24 cellular contexts compared by ENCODE assay signal in the genomic region with DNA sequence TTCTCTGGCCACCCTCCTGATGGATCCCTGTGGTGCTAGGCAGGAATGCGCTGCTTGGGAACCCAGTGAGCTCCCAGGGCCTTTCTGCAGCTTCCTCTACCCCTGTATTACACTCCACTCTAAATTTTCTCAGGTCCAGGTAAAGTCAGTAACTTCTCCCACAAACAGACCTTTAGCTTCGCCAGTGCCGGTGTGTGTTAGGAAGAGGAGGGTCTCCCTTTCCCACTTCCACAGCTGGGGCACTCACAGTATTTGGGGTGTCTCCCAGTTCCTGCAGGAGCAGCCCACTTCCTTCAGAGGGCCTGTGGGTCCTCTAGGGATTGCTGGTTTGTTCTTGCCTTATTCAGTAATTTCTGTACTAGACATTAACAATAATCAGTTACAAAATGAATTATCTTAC.
DNase-seq lines count a peak whose midpoint lies in the region; ATAC-seq, FAIRE-seq and TF ChIP-seq lines count a peak whose summit lies in the region.
"Had no signal": no experiment of that assay in that cellular context is flagged by ENCODE, and none has a peak within 500 bp of the region (broad histone marks: within the 10 kb centered on the region; RNA-seq: fewer than 3 reads in every experiment).

No MANE protein-coding gene starts in this region.

- H3K36me3 Mint-ChIP-seq in astrocyte (ENCODE audit: low read depth, unreplicated experiment) (no peaks in the 10 kb centered on the region), nephron progenitor cell (ENCODE audit: low read depth) (no peaks in the 10 kb centered on the region)
- H3K36me3 Mint-ChIP-seq in activated CD4-positive, alpha-beta memory T cell treated with anti-CD3 and anti-CD28 coated beads, Interleukin-2, amount 10 ng/mL, durations not matched to agents 7 days and 5 days (ENCODE audit: low read depth): no peaks in the 10 kb centered on the region
- H3K36me3 Mint-ChIP-seq: CD14-positive monocyte; CD4-positive, alpha-beta memory T cell had no signal

- POLR2A ChIA-PET in activated CD4-positive, alpha-beta memory T cell treated with anti-CD3 and anti-CD28 coated beads, Interleukin-2, amount 10 ng/mL, durations not matched to agents 7 days and 5 days (lab: Charles Lee): no interaction called here

- no peak overlapping the region for H3K4me2 ChIP-seq in astrocyte (ENCODE audit: low read length)
- H3K4me2 ChIP-seq: A549; BLaER1 treated with 17β-estradiol and CSF1 and Interleukin-3, amounts not matched to agents 10 nM and 100 nM had no signal

- no peak for ATAC-seq in HG03025 (IDR thresholded peaks at IDR 0.05; ENCODE audit: low FRiP score, unreplicated experiment)
- ATAC-seq: A549, HCT116 had no signal

- 71 to 83% methylated on average over 3 of the region's 3 CpGs for WGBS in testis, 2 donors

- H3K9me3 ChIP-seq in astrocyte (ENCODE audit: insufficient read depth, low read depth, low read length): no peaks in the 10 kb centered on the region
- no peaks in the 10 kb centered on the region for H3K9me3 ChIP-seq in testis
- H3K9me3 ChIP-seq: A549; BE2C; BLaER1 treated with 17β-estradiol and CSF1 and Interleukin-3, amounts not matched to agents 10 nM and 100 nM had no signal

- TF ChIP-seq POLR2A in testis (IDR thresholded peaks at IDR 0.05): no peak

- no peak for FAIRE-seq in astrocyte (lab: Jason Lieb, UNC)
- FAIRE-seq: A549, G401.6, GM12892 had no signal

- no peak overlapping the region for H2AFZ ChIP-seq in astrocyte (ENCODE audit: low read depth, low read length)
- H2AFZ ChIP-seq: GM23248 had no signal

- H3K27ac ChIP-seq in astrocyte (ENCODE audit: low read depth, low read length): no peak overlapping the region
- peak overlapping the region; percentile 49 to 58 for H3K27ac ChIP-seq in testis
- no peak overlapping the region for H3K27ac ChIP-seq in caudate nucleus (ENCODE audit: low read depth, low read length)
- H3K27ac ChIP-seq: A549; BLaER1 treated with 17β-estradiol and CSF1 and Interleukin-3, amounts not matched to agents 10 nM and 100 nM; GM23248 had no signal

- H3K4me3 ChIP-seq in astrocyte (ENCODE audit: insufficient read depth, low read depth, low read length) (no peak overlapping the region), testis (no peak overlapping the region)
- H3K4me3 ChIP-seq: A549; BLaER1 treated with 17β-estradiol and CSF1 and Interleukin-3, amounts not matched to agents 10 nM and 100 nM; GM23248 had no signal

- H3K79me2 ChIP-seq in astrocyte (ENCODE audit: insufficient read depth, low read length): no peaks in the 10 kb centered on the region

- no peaks in the 10 kb centered on the region for H3K4me1 ChIP-seq in astrocyte (ENCODE audit: insufficient read depth, low read length)
- peaks cover 16% of the 10 kb centered on the region for H3K4me1 ChIP-seq in testis
- H3K4me1 ChIP-seq: A549; BE2C; BLaER1 treated with 17β-estradiol and CSF1 and Interleukin-3, amounts not matched to agents 10 nM and 100 nM had no signal

- H3K27me3 Mint-ChIP-seq in astrocyte (ENCODE audit: low read depth, unreplicated experiment): no peaks in the 10 kb centered on the region
- H3K27me3 Mint-ChIP-seq in nephron progenitor cell (ENCODE audit: low read depth, poor library complexity): no peaks in the 10 kb centered on the region
- no peaks in the 10 kb centered on the region for H3K27me3 Mint-ChIP-seq in activated CD4-positive, alpha-beta memory T cell treated with anti-CD3 and anti-CD28 coated beads, Interleukin-2, amount 10 ng/mL, durations not matched to agents 7 days and 5 days
- H3K27me3 Mint-ChIP-seq: CD4-positive, alpha-beta memory T cell had no signal

- H3K4me1 Mint-ChIP-seq in astrocyte (ENCODE audit: low read depth, unreplicated experiment) (peaks cover 11% of the 10 kb centered on the region), nephron progenitor cell (no peaks in the 10 kb centered on the region)
- H3K4me1 Mint-ChIP-seq in activated CD4-positive, alpha-beta memory T cell treated with anti-CD3 and anti-CD28 coated beads, Interleukin-2, amount 10 ng/mL, durations not matched to agents 7 days and 5 days: no peaks in the 10 kb centered on the region
- H3K4me1 Mint-ChIP-seq: CD14-positive monocyte; CD4-positive, alpha-beta memory T cell had no signal

- CTCF ChIA-PET in activated CD4-positive, alpha-beta memory T cell treated with anti-CD3 and anti-CD28 coated beads, Interleukin-2, amount 10 ng/mL, durations not matched to agents 7 days and 5 days (lab: Charles Lee): no interaction called here

- TF ChIP-seq CTCF in astrocyte (IDR thresholded peaks at IDR 0.05; ENCODE audit: insufficient read depth, low read depth, low read length): no peak
- TF ChIP-seq CTCF in nephron progenitor cell (IDR thresholded peaks at IDR 0.05): no peak
- no peak for TF ChIP-seq CTCF in testis (IDR thresholded peaks at IDR 0.05)

- H3K27ac Mint-ChIP-seq in astrocyte (ENCODE audit: unreplicated experiment) (peak overlapping the region; percentile 91), nephron progenitor cell (peak overlapping the region; percentile 92)
- H3K27ac Mint-ChIP-seq in activated CD4-positive, alpha-beta memory T cell treated with anti-CD3 and anti-CD28 coated beads, Interleukin-2, amount 10 ng/mL, durations not matched to agents 7 days and 5 days: no peak overlapping the region
- H3K27ac Mint-ChIP-seq: CD14-positive monocyte; CD4-positive, alpha-beta memory T cell had no signal

- intact Hi-C loops in posterior vena cava (cut with DNase I): no loop called here
- intact Hi-C loops in testis (cut with DNase I; ENCODE audit: low total_unique reads): no loop called here

- no peaks in the 10 kb centered on the region for H3K27me3 ChIP-seq in astrocyte (ENCODE audit: insufficient read depth, low read length)
- H3K27me3 ChIP-seq in testis: no peaks in the 10 kb centered on the region
- H3K27me3 ChIP-seq: BE2C; BLaER1 treated with 17β-estradiol and CSF1 and Interleukin-3, amounts not matched to agents 10 nM and 100 nM had no signal

- DNase-seq in astrocyte (ENCODE audit: low read depth): no peak
- no peak for DNase-seq in nephron progenitor cell
- peak; percentile 60 for DNase-seq in posterior vena cava (ENCODE audit: low spot score)
- DNase-seq in testis: no peak
- DNase-seq in caudate nucleus (lab: John Stamatoyannopoulos, UW): no peak
- DNase-seq in activated CD4-positive, alpha-beta memory T cell treated with anti-CD3 and anti-CD28 coated beads, Interleukin-2, amount 10 ng/mL, durations not matched to agents 7 days and 5 days: no peak
- DNase-seq: 8988T, ACHN, AML-193, BE2C, Calu3, COR-L47, DMS53, DMS79 treated with DMSO at 0.1 percent for 48 hours, GM23248 had no signal

- H3K4me3 Mint-ChIP-seq in astrocyte (ENCODE audit: unreplicated experiment) (no peak overlapping the region), nephron progenitor cell (no peak overlapping the region)
- H3K4me3 Mint-ChIP-seq in activated CD4-positive, alpha-beta memory T cell treated with anti-CD3 and anti-CD28 coated beads, Interleukin-2, amount 10 ng/mL, durations not matched to agents 7 days and 5 days: no peak overlapping the region
- H3K4me3 Mint-ChIP-seq: CD14-positive monocyte; CD4-positive, alpha-beta memory T cell; H9 had no signal

- no peak overlapping the region for H3K9ac ChIP-seq in astrocyte (ENCODE audit: low read length)
- H3K9ac ChIP-seq: BLaER1 treated with 17β-estradiol and CSF1 and Interleukin-3, amounts not matched to agents 10 nM and 100 nM; GM23248 had no signal

- H3K36me3 ChIP-seq in astrocyte (ENCODE audit: insufficient read depth, low read length): no peaks in the 10 kb centered on the region
- H3K36me3 ChIP-seq in testis (ENCODE audit: low read depth, missing control alignments): no peaks in the 10 kb centered on the region
- H3K36me3 ChIP-seq: BE2C; BLaER1 treated with 17β-estradiol and CSF1 and Interleukin-3, amounts not matched to agents 10 nM and 100 nM had no signal

- H4K20me1 ChIP-seq in astrocyte (ENCODE audit: insufficient read depth, low read length): no peaks in the 10 kb centered on the region
- H4K20me1 ChIP-seq: BLaER1 treated with 17β-estradiol and CSF1 and Interleukin-3, amounts not matched to agents 10 nM and 100 nM had no signal

- H3K9me3 Mint-ChIP-seq in astrocyte (ENCODE audit: unreplicated experiment): no peaks in the 10 kb centered on the region
- H3K9me3 Mint-ChIP-seq in nephron progenitor cell: no peaks in the 10 kb centered on the region
- H3K9me3 Mint-ChIP-seq in activated CD4-positive, alpha-beta memory T cell treated with anti-CD3 and anti-CD28 coated beads, Interleukin-2, amount 10 ng/mL, durations not matched to agents 7 days and 5 days: peaks cover 12% of the 10 kb centered on the region
- H3K9me3 Mint-ChIP-seq: H9 had no signal

Comparison
In these comparisons a context has a peak if more than half of its experiments do, and no peak if none do; other contexts are left out.
1. H3K27ac ChIP-seq: peak in testis (2 of 2); none in astrocyte (single experiment) and caudate nucleus (single experiment).